8 cellular contexts compared by ENCODE assay signal in genomic region chr4:117085185-117085701, GRCh38. TPM values are rescaled to one million over a fixed set of nuclear protein-coding genes. Genes with fewer than 3 reads are reported as not detected.
A peak's percentile ranks its signal among the peaks of the same experiment; 100 is the strongest.
DNase-seq lines count a peak whose midpoint lies in the region; ATAC-seq and TF ChIP-seq lines count a peak whose summit lies in the region.

TRAM1L1 (minus strand) TSS chr4:117085576; CDS start chr4:117085393, 183 bp downstream.

- peak within 1 kb of the TSS in 1 of 2 donors; percentile 68 for H3K27ac ChIP-seq in esophagus (ENCODE audit: low read depth in 2 of 2, low read length in 1 of 2)
- H3K27ac ChIP-seq in thyroid gland = peak within 1 kb of the TSS; percentile 37 to 88 (median 52)

- CTCF ChIA-PET in GM10248 (lab: Yijun Ruan, JAX) = no interaction called here

- H3K9me3 ChIP-seq in esophagus (ENCODE audit: control insufficient read depth in 2 of 2, insufficient read depth in 1 of 2, low read depth in 1 of 2, low read length in 1 of 2) (peaks cover 0 to 2% of the 10 kb centered on the region in 2 donors), thyroid gland (no peaks in the 10 kb centered on the region)

- peak within 1 kb of the TSS; percentile 74 to 85 for H3K4me3 ChIP-seq in esophagus (ENCODE audit: low read depth in 1 of 2, low read length in 2 of 2)
- H3K4me3 ChIP-seq in thyroid gland (replicated peaks in 1 of 3) = peak within 1 kb of the TSS; percentile 50 to 66 (median 58)

- TF ChIP-seq CTCF in GM10248 (IDR thresholded peaks at IDR 0.05; ENCODE audit: control extremely low read depth, extremely low read depth, low read depth, missing control alignments) = no peak
- peak in 1 of 6 experiments; percentile 16 for TF ChIP-seq CTCF in thyroid gland (IDR thresholded peaks at IDR 0.05)

- H3K4me1 ChIP-seq in esophagus (ENCODE audit: control insufficient read depth in 2 of 2, insufficient read depth in 2 of 2, low read length in 1 of 2) = no peaks in the 10 kb centered on the region
- no peaks in the 10 kb centered on the region for H3K4me1 ChIP-seq in thyroid gland

- H3K27me3 ChIP-seq in esophagus (ENCODE audit: control insufficient read depth in 1 of 2, insufficient read depth in 2 of 2, low read length in 2 of 2) (no peaks in the 10 kb centered on the region), thyroid gland (no peaks in the 10 kb centered on the region)

- H3K36me3 ChIP-seq in esophagus (ENCODE audit: control insufficient read depth in 2 of 2, insufficient read depth in 2 of 2, low read length in 1 of 2) (no peaks in the 10 kb centered on the region), thyroid gland (no peaks in the 10 kb centered on the region)

- POLR2A ChIA-PET in GM10248 (lab: Yijun Ruan, JAX) = no interaction called here

- ATAC-seq in GM18858 (IDR thresholded peaks at IDR 0.05; ENCODE audit: unreplicated experiment) (no peak), GM21723 (IDR thresholded peaks at IDR 0.05; ENCODE audit: unreplicated experiment) (no peak)

- TF ChIP-seq POLR2A in thyroid gland (IDR thresholded peaks at IDR 0.05) = peak in 1 of 2 donors; percentile 27

- 1 to 2% methylated on average over 41 of the region's 41 CpGs for WGBS in esophagus, 2 donors
- 2% methylated on average over 22 to 34 of the region's 41 CpGs for WGBS in thyroid gland, 2 donors

- intact Hi-C loops in thyroid gland (cut with DNase I) = no loop called here

- DNase-seq in GM10248 (ENCODE audit: extremely low spot score) = peak; percentile 32
- DNase-seq in HS-5 (ENCODE audit: low read depth) = peak; percentile 36
- DNase-seq in SW 1271 (lab: John Stamatoyannopoulos, UW) = peak; percentile 36 to 65
- peak; percentile 89 for DNase-seq in mesenteric fat pad (ENCODE audit: low spot score)
- peak; percentile 64 to 78 for DNase-seq in thyroid gland

RNA-seq across cellular contexts. Expression of gene TRAM1L1, which starts in this region (rescaled TPM):
- polyA plus RNA-seq in esophagus = under 1 TPM; 0.37 to 0.49 TPM
- total RNA-seq in mesenteric fat pad = 0.64 TPM
- 1 to 10 TPM; 2.9 to 7.7 (median 5.5) TPM for total RNA-seq in thyroid gland

Comparison
In these comparisons a context has a peak if more than half of its experiments do, and no peak if none do; other contexts are left out.
1. Peak in DNase-seq in mesenteric fat pad; RNA of the gene not detected or under 1 TPM.
2. DNase-seq: peak in every context shown above with its lines; median percentile 89 in mesenteric fat pad; 71 in thyroid gland; 50 in SW 1271; 36 in HS-5; 32 in GM10248.